In the genomic region with DNA sequence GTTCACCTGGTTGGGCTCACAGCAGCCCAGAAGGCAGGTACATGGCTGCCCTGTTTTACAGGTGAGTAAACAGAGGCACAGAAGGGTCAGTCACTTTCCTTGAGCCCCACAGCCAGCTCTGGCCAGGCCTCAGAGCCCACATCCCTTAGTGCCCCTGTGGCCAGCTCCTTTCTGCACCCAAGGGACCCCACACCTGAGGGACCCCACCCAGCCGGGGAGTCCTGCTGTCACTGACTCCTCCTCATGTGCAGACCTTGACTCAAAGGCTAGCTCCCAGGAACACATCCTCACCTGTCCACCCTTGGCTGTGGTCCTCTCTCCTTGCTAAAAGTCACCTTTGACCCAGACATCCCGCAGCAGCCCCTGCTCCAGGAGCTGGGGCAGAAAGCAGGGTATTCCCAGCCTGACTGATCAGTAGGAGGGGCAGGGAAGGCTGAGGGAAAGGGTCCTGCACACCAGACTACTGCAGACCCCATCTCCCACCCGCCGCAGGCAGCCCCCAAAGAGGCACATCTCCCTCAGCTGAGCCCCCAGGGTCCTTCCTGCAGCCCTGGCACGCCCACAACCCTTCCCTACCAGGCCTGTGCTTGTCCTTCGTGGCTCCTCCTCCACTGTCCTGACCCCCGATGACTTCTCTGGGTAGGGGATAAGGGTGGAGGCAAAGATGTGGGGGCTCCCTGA, we compare ENCODE assay signal across 1 cellular context.
TF ChIP-seq lines count a peak whose summit lies in the region.

No MANE protein-coding gene starts in this region.

TF ChIP-seq in A549, 52 proteins besides CTCF, POLR2A, EP300 and RAD21 (continued from another document):
- TF ChIP-seq PBX3 (IDR thresholded peaks at IDR 0.05) (no peak), KDM5A (IDR thresholded peaks at IDR 0.05) (no peak), CEBPB (IDR thresholded peaks at IDR 0.05) (no peak), MYC (IDR thresholded peaks at IDR 0.05; ENCODE audit: borderline replicate concordance, low read length) (no peak), BCL3 (IDR thresholded peaks at IDR 0.05) (no peak)
- TF ChIP-seq, protein P1, sequence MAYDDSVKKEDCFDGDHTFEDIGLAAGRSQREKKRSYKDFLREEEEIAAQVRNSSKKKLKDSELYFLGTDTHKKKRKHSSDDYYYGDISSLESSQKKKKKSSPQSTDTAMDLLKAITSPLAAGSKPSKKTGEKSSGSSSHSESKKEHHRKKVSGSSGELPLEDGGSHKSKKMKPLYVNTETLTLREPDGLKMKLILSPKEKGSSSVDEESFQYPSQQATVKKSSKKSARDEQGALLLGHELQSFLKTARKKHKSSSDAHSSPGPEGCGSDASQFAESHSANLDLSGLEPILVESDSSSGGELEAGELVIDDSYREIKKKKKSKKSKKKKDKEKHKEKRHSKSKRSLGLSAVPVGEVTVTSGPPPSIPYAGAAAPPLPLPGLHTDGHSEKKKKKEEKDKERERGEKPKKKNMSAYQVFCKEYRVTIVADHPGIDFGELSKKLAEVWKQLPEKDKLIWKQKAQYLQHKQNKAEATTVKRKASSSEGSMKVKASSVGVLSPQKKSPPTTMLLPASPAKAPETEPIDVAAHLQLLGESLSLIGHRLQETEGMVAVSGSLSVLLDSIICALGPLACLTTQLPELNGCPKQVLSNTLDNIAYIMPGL (CRISPR knock-in tag; IDR thresholded peaks at IDR 0.05; ENCODE audit: borderline replicate concordance): no peak
